Comparison of ENCODE assay signal across 1 cellular context in the genomic region with DNA sequence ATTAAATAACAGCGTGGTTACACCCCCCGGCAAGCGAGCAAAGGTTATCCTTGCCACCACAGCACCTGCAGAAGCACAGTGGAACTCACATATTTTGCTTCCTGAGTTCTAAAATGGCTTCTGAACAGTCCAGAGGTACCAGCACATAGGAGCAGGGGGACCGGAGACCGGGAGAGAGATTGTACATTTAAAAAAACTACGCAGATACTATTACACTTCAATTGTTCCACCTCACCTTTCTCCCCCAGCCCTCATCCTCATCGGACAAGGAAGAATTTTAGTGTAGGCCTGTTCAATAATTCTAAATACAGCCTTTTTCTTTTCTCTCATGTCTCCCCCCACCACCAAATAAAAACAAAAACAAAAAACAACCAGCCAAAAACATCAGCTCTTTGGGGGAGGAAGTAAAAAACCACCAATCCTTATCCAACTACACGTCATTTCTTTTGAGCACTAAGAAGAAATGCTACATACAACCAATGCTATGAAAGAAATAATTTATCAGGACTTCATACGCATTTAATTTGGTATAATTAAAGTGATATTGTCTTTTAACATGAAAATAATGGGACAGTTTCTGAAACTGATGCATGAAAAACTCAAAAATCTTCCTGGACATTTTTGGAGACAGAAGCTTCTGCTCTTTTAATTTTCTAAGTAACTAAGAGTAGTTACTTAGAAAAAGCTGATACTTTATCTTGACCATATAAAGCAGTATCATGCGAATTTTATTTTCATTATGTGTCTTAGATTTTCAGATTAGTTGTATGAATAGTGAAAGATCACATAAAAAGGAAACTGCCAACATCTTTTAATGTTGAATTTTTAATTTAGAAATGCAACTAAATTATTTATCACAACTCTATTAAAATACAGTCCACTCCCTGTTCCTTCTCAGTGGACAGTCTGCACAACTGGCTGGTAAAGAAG.
TF ChIP-seq lines count a peak whose summit lies in the region.

No MANE protein-coding gene starts in this region.

TF ChIP-seq in IMR-90, 13 proteins besides CTCF, POLR2A, EP300 and RAD21 (continued from another document):
- TF ChIP-seq RFX5 (IDR thresholded peaks at IDR 0.05; ENCODE audit: low read depth, low read length) = no peak
- no peak for TF ChIP-seq FOS (IDR thresholded peaks at IDR 0.05; ENCODE audit: low read depth, low read length)
- TF ChIP-seq RCOR1 (IDR thresholded peaks at IDR 0.05; ENCODE audit: insufficient replicate concordance, low read length) = no peak
- no peak for TF ChIP-seq BHLHE40 (IDR thresholded peaks at IDR 0.05; ENCODE audit: low read depth, low read length)
- TF ChIP-seq SMC3 (IDR thresholded peaks at IDR 0.05; ENCODE audit: low read depth, low read length) = no peak
- TF ChIP-seq, protein P1, sequence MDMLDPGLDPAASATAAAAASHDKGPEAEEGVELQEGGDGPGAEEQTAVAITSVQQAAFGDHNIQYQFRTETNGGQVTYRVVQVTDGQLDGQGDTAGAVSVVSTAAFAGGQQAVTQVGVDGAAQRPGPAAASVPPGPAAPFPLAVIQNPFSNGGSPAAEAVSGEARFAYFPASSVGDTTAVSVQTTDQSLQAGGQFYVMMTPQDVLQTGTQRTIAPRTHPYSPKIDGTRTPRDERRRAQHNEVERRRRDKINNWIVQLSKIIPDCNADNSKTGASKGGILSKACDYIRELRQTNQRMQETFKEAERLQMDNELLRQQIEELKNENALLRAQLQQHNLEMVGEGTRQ (IDR thresholded peaks at IDR 0.05; ENCODE audit: low read depth, low read length) = no peak
- TF ChIP-seq CEBPB (IDR thresholded peaks at IDR 0.05; ENCODE audit: low read depth, low read length) = no peak
- TF ChIP-seq MXI1 (IDR thresholded peaks at IDR 0.05; ENCODE audit: borderline replicate concordance, low read depth, low read length) = no peak
- no peak for TF ChIP-seq NFE2L2 (IDR thresholded peaks at IDR 0.05; ENCODE audit: low read depth, low read length)
- TF ChIP-seq MAZ (IDR thresholded peaks at IDR 0.05; ENCODE audit: borderline replicate concordance, low read depth, low read length) = no peak
